ENCODE assay signal across 12 cellular contexts in the genomic region with DNA sequence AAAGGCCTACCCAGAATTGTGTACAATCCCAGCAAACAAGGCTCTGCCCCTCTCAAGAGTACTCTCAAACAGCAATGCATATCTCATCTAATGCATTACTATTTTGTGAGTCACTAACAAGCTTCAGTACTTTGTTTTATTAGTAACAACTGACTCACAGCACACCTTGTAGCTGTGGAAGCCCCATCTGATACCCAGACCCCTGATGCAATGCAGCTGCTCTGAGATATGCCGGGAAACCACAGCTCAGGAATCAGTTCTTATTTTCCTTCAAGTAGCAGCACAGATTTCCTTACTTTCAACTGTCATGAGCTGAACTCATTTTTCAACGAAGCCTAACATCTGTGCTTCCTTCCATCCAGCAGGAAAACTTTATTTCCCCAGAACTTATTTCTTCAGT. TPM values are rescaled to one million over a fixed set of nuclear protein-coding genes. Genes with fewer than 3 reads are reported as not detected.
DNase-seq lines count a peak whose midpoint lies in the region; ATAC-seq, FAIRE-seq and TF ChIP-seq lines count a peak whose summit lies in the region.
"Had no signal": no experiment of that assay in that cellular context is flagged by ENCODE, and none has a peak within 500 bp of the region (broad histone marks: within the 10 kb centered on the region; RNA-seq: fewer than 3 reads in every experiment).

No MANE protein-coding gene starts in this region.

- H3K36me3 Mint-ChIP-seq in astrocyte (ENCODE audit: low read depth, unreplicated experiment): no peaks in the 10 kb centered on the region

- intact Hi-C loops in left lung (cut with DNase I): no loop called here

- H3K4me2 ChIP-seq in astrocyte (ENCODE audit: low read length): peak overlapping the region; percentile 45

- H3K9me3 ChIP-seq in astrocyte (ENCODE audit: insufficient read depth, low read depth, low read length) (no peaks in the 10 kb centered on the region), left lung (no peaks in the 10 kb centered on the region)
- H3K9me3 ChIP-seq: HAP-1, sigmoid colon had no signal

- H3K4me1 Mint-ChIP-seq in astrocyte (ENCODE audit: low read depth, unreplicated experiment): peaks cover 44% of the 10 kb centered on the region

- in situ Hi-C loops in ACHN (cut with HindIII; ENCODE audit: low pct_ligation_motif_present, low pct_unique_long_range_greater_than_20kb, low sequenced_read_pairs): no loop called here

- TF ChIP-seq CTCF in astrocyte (IDR thresholded peaks at IDR 0.05; ENCODE audit: insufficient read depth, low read depth, low read length): no peak
- no peak for TF ChIP-seq CTCF in left lung (IDR thresholded peaks at IDR 0.05)

- no peaks in the 10 kb centered on the region for H3K27me3 ChIP-seq in astrocyte (ENCODE audit: insufficient read depth, low read length)
- H3K27me3 ChIP-seq in left lung: peaks cover 4 to 13% of the 10 kb centered on the region in 2 donors
- H3K27me3 ChIP-seq: sigmoid colon had no signal

- H4K20me1 ChIP-seq in astrocyte (ENCODE audit: insufficient read depth, low read length): no peaks in the 10 kb centered on the region

- peak overlapping the region; percentile 55 for H3K9ac ChIP-seq in astrocyte (ENCODE audit: low read length)

- H3K4me3 Mint-ChIP-seq in astrocyte (ENCODE audit: unreplicated experiment): no peak overlapping the region
- H3K4me3 Mint-ChIP-seq: activated CD4-positive, alpha-beta T cell treated with anti-CD3 and anti-CD28 coated beads, Interleukin-2, amount 10 ng/mL, durations not matched to agents 24 days and 14 days had no signal

- H3K27ac Mint-ChIP-seq in astrocyte (ENCODE audit: unreplicated experiment): peak overlapping the region; percentile 77
- H3K27ac Mint-ChIP-seq: activated CD4-positive, alpha-beta T cell treated with anti-CD3 and anti-CD28 coated beads, Interleukin-2, amount 10 ng/mL, durations not matched to agents 24 days and 14 days had no signal

- peaks cover 29% of the 10 kb centered on the region for H3K4me1 ChIP-seq in astrocyte (ENCODE audit: insufficient read depth, low read length)
- H3K4me1 ChIP-seq in left lung: peaks cover 0 to 7% of the 10 kb centered on the region in 2 donors

- FAIRE-seq in astrocyte (lab: Jason Lieb, UNC): no peak
- FAIRE-seq: colon had no signal

- DNase-seq in ACHN: peak; percentile 73
- DNase-seq in astrocyte (ENCODE audit: low read depth): peak; percentile 98
- DNase-seq in left lung: no peak
- no peak for DNase-seq in stimulated activated CD4-positive, alpha-beta T cell treated with anti-CD3 and anti-CD28 coated beads, Interleukin-2, amount 100 ng/mL, for 24 hours
- DNase-seq in NCI-H82 treated with DMSO at 0.1 percent for 48 hours (lab: John Stamatoyannopoulos, UW; ENCODE audit: unreplicated experiment): no peak
- no peak for DNase-seq in amygdala (lab: John Stamatoyannopoulos, UW)
- DNase-seq: activated CD4-positive, alpha-beta T cell treated with anti-CD3 and anti-CD28 coated beads, Interleukin-2, amount 10 ng/mL, durations not matched to agents 24 days and 14 days; sigmoid colon had no signal

- H3K4me3 ChIP-seq in astrocyte (ENCODE audit: insufficient read depth, low read depth, low read length) (no peak overlapping the region), left lung (no peak overlapping the region)
- H3K4me3 ChIP-seq: HAP-1, sigmoid colon had no signal

- H2AFZ ChIP-seq in astrocyte (ENCODE audit: low read depth, low read length): no peak overlapping the region

- no peaks in the 10 kb centered on the region for H3K9me3 Mint-ChIP-seq in astrocyte (ENCODE audit: unreplicated experiment)
- H3K9me3 Mint-ChIP-seq: activated CD4-positive, alpha-beta T cell treated with anti-CD3 and anti-CD28 coated beads, Interleukin-2, amount 10 ng/mL, durations not matched to agents 24 days and 14 days had no signal

- H3K27me3 Mint-ChIP-seq in astrocyte (ENCODE audit: low read depth, unreplicated experiment): no peaks in the 10 kb centered on the region
- H3K27me3 Mint-ChIP-seq: activated CD4-positive, alpha-beta T cell treated with anti-CD3 and anti-CD28 coated beads, Interleukin-2, amount 10 ng/mL, durations not matched to agents 24 days and 14 days had no signal

- no peaks in the 10 kb centered on the region for H3K36me3 ChIP-seq in astrocyte (ENCODE audit: insufficient read depth, low read length)
- H3K36me3 ChIP-seq in left lung: no peaks in the 10 kb centered on the region
- H3K36me3 ChIP-seq: HAP-1, sigmoid colon had no signal

- H3K27ac ChIP-seq in astrocyte (ENCODE audit: low read depth, low read length) (peak overlapping the region; percentile 77), left lung (no peak overlapping the region)

- ATAC-seq in HG02610 (IDR thresholded peaks at IDR 0.05; ENCODE audit: unreplicated experiment) (peak; percentile 62), left lung (peak; percentile 57), HG02588 (IDR thresholded peaks at IDR 0.05; ENCODE audit: unreplicated experiment) (no peak)

- H3K79me2 ChIP-seq in astrocyte (ENCODE audit: insufficient read depth, low read length): no peaks in the 10 kb centered on the region

RNA-seq across cellular contexts. Expression of a gene that starts 37.8 kb away (rescaled TPM):
- 63.2 and 66.8 TPM in 2 replicates for total RNA-seq in astrocyte
- total RNA-seq in left lung: 100 to 1,000 TPM in 1 of 2 donors, 10 to 100 TPM in 1; 82.6 to 119 TPM

Comparison
In these comparisons a context has a peak if more than half of its experiments do, and no peak if none do; other contexts are left out.
1. DNase-seq: peak in ACHN (single experiment) and astrocyte (single experiment); none in left lung (0 of 2), stimulated activated CD4-positive, alpha-beta T cell treated with anti-CD3 and anti-CD28 coated beads, Interleukin-2, amount 100 ng/mL, for 24 hours (0 of 2), NCI-H82 treated with DMSO at 0.1 percent for 48 hours (single experiment) and amygdala (0 of 56).